14 cellular contexts compared by ENCODE assay signal in the genomic region with DNA sequence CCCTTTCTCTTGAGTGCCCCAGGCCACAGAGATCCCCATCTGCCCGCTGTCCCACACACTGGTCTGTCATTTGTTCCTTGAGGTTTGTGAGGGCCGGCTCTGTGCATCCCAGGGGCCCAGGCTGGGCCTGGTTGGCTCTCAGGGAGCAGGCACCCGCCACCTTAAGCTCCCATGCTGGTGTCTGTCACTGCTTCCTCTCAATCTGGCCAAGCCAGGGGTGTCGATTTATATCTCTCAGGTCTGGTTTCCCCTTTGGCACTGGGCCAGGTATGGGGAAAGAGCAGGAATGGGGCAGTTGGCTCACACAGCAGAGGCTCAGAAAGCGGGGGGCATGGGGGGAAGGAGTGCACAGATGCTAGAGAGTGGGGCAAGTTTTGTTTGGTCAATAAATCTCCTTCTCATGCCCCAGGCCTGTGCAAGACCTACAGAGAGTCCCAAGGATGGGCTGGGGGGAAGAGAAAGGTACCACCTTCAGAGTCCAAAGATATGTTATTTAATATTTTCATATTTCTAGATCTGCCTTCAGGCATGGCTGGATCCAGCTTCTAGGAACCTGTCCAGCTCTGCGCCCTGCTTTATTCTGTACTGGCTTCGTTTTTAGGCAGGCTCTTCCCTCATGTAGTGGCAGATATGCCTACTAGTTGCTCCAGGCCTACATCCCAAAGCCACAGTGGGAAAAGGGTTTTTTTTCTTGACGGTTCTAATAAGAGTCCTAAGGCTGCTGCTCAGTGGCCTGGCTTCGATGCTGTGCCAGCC. TPM values are rescaled to one million over a fixed set of nuclear protein-coding genes. Genes with fewer than 3 reads are reported as not detected.
DNase-seq lines count a peak whose midpoint lies in the region; ATAC-seq and TF ChIP-seq lines count a peak whose summit lies in the region.
"Had no signal": no experiment of that assay in that cellular context is flagged by ENCODE, and none has a peak within 500 bp of the region (broad histone marks: within the 10 kb centered on the region; RNA-seq: fewer than 3 reads in every experiment).

No MANE protein-coding gene starts in this region.

- H3K9me3 Mint-ChIP-seq in activated naive CD4-positive, alpha-beta T cell treated with anti-CD3 and anti-CD28 coated beads for 36 hours = no peaks in the 10 kb centered on the region
- no peaks in the 10 kb centered on the region for H3K9me3 Mint-ChIP-seq in activated CD4-positive, alpha-beta memory T cell treated with anti-CD3 and anti-CD28 coated beads, Interleukin-2, amount 10 ng/mL, durations not matched to agents 7 days and 5 days

- H3K27me3 Mint-ChIP-seq in activated naive CD4-positive, alpha-beta T cell treated with anti-CD3 and anti-CD28 coated beads for 36 hours (ENCODE audit: low read depth) = no peaks in the 10 kb centered on the region
- H3K27me3 Mint-ChIP-seq in activated CD4-positive, alpha-beta memory T cell treated with anti-CD3 and anti-CD28 coated beads, Interleukin-2, amount 10 ng/mL, durations not matched to agents 7 days and 5 days = no peaks in the 10 kb centered on the region

- no peak for TF ChIP-seq POLR2A in upper lobe of left lung (IDR thresholded peaks at IDR 0.05)

- peaks cover 23 to 100% (median 100%) of the 10 kb centered on the region in 4 donors for H3K36me3 ChIP-seq in upper lobe of left lung

- peaks cover 27% of the 10 kb centered on the region for H3K4me1 Mint-ChIP-seq in activated naive CD4-positive, alpha-beta T cell treated with anti-CD3 and anti-CD28 coated beads for 36 hours (ENCODE audit: low read depth)
- H3K4me1 Mint-ChIP-seq in activated CD4-positive, alpha-beta memory T cell treated with anti-CD3 and anti-CD28 coated beads, Interleukin-2, amount 10 ng/mL, durations not matched to agents 7 days and 5 days = peaks cover 16% of the 10 kb centered on the region

- ATAC-seq in upper lobe of left lung (ENCODE audit: low FRiP score in 2 of 2) (peak in 1 of 2 donors; percentile 16), HG03378 (IDR thresholded peaks at IDR 0.05; ENCODE audit: unreplicated experiment) (no peak)
- ATAC-seq: PC-3 had no signal

- TF ChIP-seq CTCF in fibroblast of pulmonary artery (IDR thresholded peaks at IDR 0.05; ENCODE audit: low read length, missing control alignments) (no peak), upper lobe of left lung (IDR thresholded peaks at IDR 0.05) (no peak)

- intact Hi-C loops in activated naive CD4-positive, alpha-beta T cell treated with anti-CD3 and anti-CD28 coated beads for 36 hours (cut with micrococcal nuclease) = no loop called here

- WGBS in upper lobe of left lung, 2 donors = 73 to 79% methylated on average over 9 of the region's 9 CpGs

- no peaks in the 10 kb centered on the region for H3K27me3 ChIP-seq in upper lobe of left lung
- H3K27me3 ChIP-seq: dorsolateral prefrontal cortex had no signal

- no peak for DNase-seq in activated naive CD4-positive, alpha-beta T cell treated with anti-CD3 and anti-CD28 coated beads for 36 hours
- DNase-seq in activated naive CD4-positive, alpha-beta T cell treated with anti-CD3 and anti-CD28 coated beads, Interleukin-2, amount 50 U/mL, for 16 hours = no peak
- no peak for DNase-seq in activated CD4-positive, alpha-beta memory T cell treated with anti-CD3 and anti-CD28 coated beads, Interleukin-2, amount 10 ng/mL, durations not matched to agents 7 days and 5 days
- DNase-seq in fibroblast of pulmonary artery (ENCODE audit: low read depth) = peak; percentile 19
- DNase-seq in upper lobe of left lung = no peak
- DNase-seq in cortex of kidney (lab: John Stamatoyannopoulos, UW) = no peak
- no peak for DNase-seq in mesenteric fat pad (ENCODE audit: low spot score)
- DNase-seq: anterior cingulate cortex; dorsolateral prefrontal cortex; MM.1S; NCI-H2227 treated with DMSO at 0.1 percent for 48 hours; PC-3; stimulated activated CD4-positive, alpha-beta T cell treated with anti-CD3 and anti-CD28 coated beads, Interleukin-2, amount 100 ng/mL, for 24 hours had no signal

- POLR2A ChIA-PET in activated CD4-positive, alpha-beta memory T cell treated with anti-CD3 and anti-CD28 coated beads, Interleukin-2, amount 10 ng/mL, durations not matched to agents 7 days and 5 days (lab: Charles Lee) = interaction anchor here (0.9 to 2.7 kb wide), 5 partner anchors 10 to 113 kb away, joined by 3 to 12 read pairs (median 4); no protein-coding TSS in a partner anchor

- peaks cover 6 to 31% (median 17%) of the 10 kb centered on the region in 4 donors for H3K4me1 ChIP-seq in upper lobe of left lung

- H3K36me3 Mint-ChIP-seq in activated naive CD4-positive, alpha-beta T cell treated with anti-CD3 and anti-CD28 coated beads for 36 hours (ENCODE audit: low read depth) = peaks cover 73% of the 10 kb centered on the region
- H3K36me3 Mint-ChIP-seq in activated CD4-positive, alpha-beta memory T cell treated with anti-CD3 and anti-CD28 coated beads, Interleukin-2, amount 10 ng/mL, durations not matched to agents 7 days and 5 days (ENCODE audit: low read depth) = peaks cover 94% of the 10 kb centered on the region

- no peak for TF ChIP-seq EP300 in upper lobe of left lung (IDR thresholded peaks at IDR 0.05)

- H3K27ac Mint-ChIP-seq in activated naive CD4-positive, alpha-beta T cell treated with anti-CD3 and anti-CD28 coated beads for 36 hours = peak overlapping the region; percentile 75
- H3K27ac Mint-ChIP-seq in activated CD4-positive, alpha-beta memory T cell treated with anti-CD3 and anti-CD28 coated beads, Interleukin-2, amount 10 ng/mL, durations not matched to agents 7 days and 5 days = peak overlapping the region; percentile 51

- H3K27ac ChIP-seq in upper lobe of left lung = peak overlapping the region in 3 of 4 donors; percentile 34 to 70 (median 70)
- H3K27ac ChIP-seq: dorsolateral prefrontal cortex had no signal

- no peak overlapping the region for H3K4me3 ChIP-seq in fibroblast of pulmonary artery (replicated peaks; ENCODE audit: low read depth, low read length)
- H3K4me3 ChIP-seq in upper lobe of left lung = no peak overlapping the region
- H3K4me3 ChIP-seq: dorsolateral prefrontal cortex had no signal

- CTCF ChIA-PET in activated naive CD4-positive, alpha-beta T cell treated with anti-CD3 and anti-CD28 coated beads for 36 hours (lab: Charles Lee) = interaction anchor here (0.6 to 1.4 kb wide), 4 partner anchors 20 to 202 kb away, joined by 3 to 4 read pairs (median 3); no protein-coding TSS in a partner anchor
- CTCF ChIA-PET in activated CD4-positive, alpha-beta memory T cell treated with anti-CD3 and anti-CD28 coated beads, Interleukin-2, amount 10 ng/mL, durations not matched to agents 7 days and 5 days (lab: Charles Lee) = interaction anchor here (2.1 kb wide), 1 partner anchor 113 kb away, joined by 8 read pairs; no protein-coding TSS in a partner anchor

- no peak overlapping the region for H3K4me3 Mint-ChIP-seq in activated naive CD4-positive, alpha-beta T cell treated with anti-CD3 and anti-CD28 coated beads for 36 hours
- H3K4me3 Mint-ChIP-seq in activated CD4-positive, alpha-beta memory T cell treated with anti-CD3 and anti-CD28 coated beads, Interleukin-2, amount 10 ng/mL, durations not matched to agents 7 days and 5 days = no peak overlapping the region

- no peaks in the 10 kb centered on the region for H3K9me3 ChIP-seq in upper lobe of left lung

RNA-seq across cellular contexts. Expression of gene IL4R, which starts 34.3 kb away (rescaled TPM):
- total RNA-seq in activated naive CD4-positive, alpha-beta T cell treated with anti-CD3 and anti-CD28 coated beads for 36 hours = 100 to 1,000 TPM; 162 to 170 TPM
- 100 to 1,000 TPM; 257 to 268 TPM for total RNA-seq in activated CD4-positive, alpha-beta memory T cell treated with anti-CD3 and anti-CD28 coated beads, Interleukin-2, amount 10 ng/mL, durations not matched to agents 7 days and 5 days
- total RNA-seq in upper lobe of left lung (100 to 1,000 TPM in 5 of 6 donors, 10 to 100 TPM in 1; 87.0 to 202 (median 153) TPM), mesenteric fat pad (85.8 TPM)

RNA-seq across cellular contexts. Expression of gene IL21R, which starts 53.9 kb away (rescaled TPM):
- 10 to 100 TPM; 93.8 to 99.2 TPM for total RNA-seq in activated naive CD4-positive, alpha-beta T cell treated with anti-CD3 and anti-CD28 coated beads for 36 hours
- 10 to 100 TPM; 29.2 to 29.5 TPM for total RNA-seq in activated CD4-positive, alpha-beta memory T cell treated with anti-CD3 and anti-CD28 coated beads, Interleukin-2, amount 10 ng/mL, durations not matched to agents 7 days and 5 days
- 10 to 100 TPM in 1 of 6 donors, 1 to 10 TPM in 5; 2.0 to 10.1 (median 3.6) TPM for total RNA-seq in upper lobe of left lung
- 0.22 TPM for total RNA-seq in mesenteric fat pad
